8 cellular contexts compared by ENCODE assay signal in the genomic region with DNA sequence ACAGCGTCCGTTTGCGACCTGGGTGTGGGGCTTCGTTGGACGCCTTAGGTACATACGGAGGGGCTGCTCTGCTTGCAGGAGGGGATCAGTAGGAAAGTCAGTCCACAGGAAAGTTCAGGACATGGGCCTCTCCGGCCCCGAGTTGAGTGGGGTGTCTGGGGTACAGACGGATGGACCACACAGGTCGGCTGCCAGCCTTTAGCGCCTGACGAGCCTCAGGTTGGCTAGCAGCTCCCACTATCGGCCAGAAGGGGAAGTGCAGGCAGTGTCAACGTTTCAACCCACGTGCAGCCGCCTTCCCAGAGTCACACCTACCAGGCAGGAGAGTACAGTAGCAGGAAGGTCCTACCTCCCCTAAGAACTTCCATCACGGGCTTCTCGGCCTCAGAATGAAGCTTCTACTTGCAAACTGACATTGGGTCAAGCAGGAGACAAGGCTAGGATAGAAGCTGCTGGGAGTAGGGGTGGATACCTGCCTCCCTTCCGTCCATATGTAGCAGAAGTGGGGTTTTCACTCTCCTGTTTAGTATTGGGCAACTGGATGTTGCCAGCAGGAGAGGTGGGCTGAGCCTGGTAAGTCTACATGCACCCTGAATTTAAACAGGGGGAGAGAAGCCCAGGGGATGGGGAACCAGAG. TPM values are rescaled to one million over a fixed set of nuclear protein-coding genes. Genes with fewer than 3 reads are reported as not detected.
DNase-seq lines count a peak whose midpoint lies in the region; ATAC-seq and TF ChIP-seq lines count a peak whose summit lies in the region.

No MANE protein-coding gene starts in this region.

- H3K4me2 ChIP-seq in neural cell (ENCODE audit: low read length), result no peak overlapping the region

- no peak overlapping the region for H2AFZ ChIP-seq in neural cell (ENCODE audit: low read depth, low read length)

- no peak for TF ChIP-seq EP300 in neural cell (conservative IDR thresholded peaks at IDR 0.05; ENCODE audit: poor library complexity, severe bottlenecking)

- H3K4me3 ChIP-seq in AG04449 (ENCODE audit: low read depth, low read length) (no peak overlapping the region), neural cell (ENCODE audit: low read length) (no peak overlapping the region)

- no peak for DNase-seq in AG04449 (ENCODE audit: low read depth, low spot score)
- peak; percentile 36 for DNase-seq in NOMO-1 treated with dmso at 0.1 percent for 144 hours (lab: John Stamatoyannopoulos, UW; ENCODE audit: unreplicated experiment)
- DNase-seq in activated T-cell treated with anti-CD3 and anti-CD28 coated beads for 4 hours, result peak; percentile 59
- DNase-seq in fibroblast of peridontal ligament (ENCODE audit: extremely low read depth), result peak; percentile 22
- peak; percentile 72 for DNase-seq in superior temporal gyrus (ENCODE audit: extremely low spot score)

- no peaks in the 10 kb centered on the region for H3K36me3 ChIP-seq in neural cell (ENCODE audit: insufficient read depth, low read length)

- no peaks in the 10 kb centered on the region for H4K20me1 ChIP-seq in neural cell (ENCODE audit: insufficient read depth)

- TF ChIP-seq RAD21 in neural cell (conservative IDR thresholded peaks at IDR 0.05), result peak; percentile 67

- CTCF ChIA-PET in AG04449 (lab: Yijun Ruan, JAX), result interaction anchor here (0.7 to 14.0 kb wide), 21 partner anchors 9 to 379 kb away, joined by 3 to 334 read pairs (median 5); a partner anchor contains a TSS

- H3K79me2 ChIP-seq in neural cell (replicated peaks; ENCODE audit: insufficient read depth, low read length), result no peaks in the 10 kb centered on the region

- H3F3A ChIP-seq in neural cell (ENCODE audit: insufficient read depth, low read length, poor library complexity, severe bottlenecking), result no peaks in the 10 kb centered on the region

- POLR2A ChIA-PET in AG04449 (lab: Yijun Ruan, JAX), result no interaction called here

- H3K27me3 ChIP-seq in neural cell (ENCODE audit: insufficient read depth, low read depth, low read length), result peaks cover 28% of the 10 kb centered on the region

- H3K9ac ChIP-seq in neural cell (ENCODE audit: low read length), result no peak overlapping the region

- ATAC-seq in GM18861 (IDR thresholded peaks at IDR 0.05; ENCODE audit: unreplicated experiment) (peak; percentile 67), HG03354 (IDR thresholded peaks at IDR 0.05; ENCODE audit: poor library complexity, severe bottlenecking, unreplicated experiment) (peak; percentile 72)

- no peak overlapping the region for H3K27ac ChIP-seq in neural cell (ENCODE audit: low read length)

- no peaks in the 10 kb centered on the region for H3K9me3 ChIP-seq in neural cell (ENCODE audit: low read length)

- TF ChIP-seq CTCF in AG04449 (IDR thresholded peaks at IDR 0.05; ENCODE audit: insufficient read depth, low read length, missing control alignments), result peak; percentile 96
- peak; percentile 85 for TF ChIP-seq CTCF in neural cell (IDR thresholded peaks at IDR 0.05; ENCODE audit: poor library complexity, severe bottlenecking)

- H3K9me2 ChIP-seq in neural cell (ENCODE audit: insufficient read depth, low read length), result no peaks in the 10 kb centered on the region

TF ChIP-seq in neural cell, 6 proteins besides CTCF, POLR2A, EP300 and RAD21:
- TF ChIP-seq TAF1 (IDR thresholded peaks at IDR 0.05; ENCODE audit: low read depth) (no peak), POLR2AphosphoS5 (IDR thresholded peaks at IDR 0.05) (no peak), SMC3 (conservative IDR thresholded peaks at IDR 0.05; ENCODE audit: poor library complexity) (peak; percentile 44)
- TF ChIP-seq, protein P1, sequence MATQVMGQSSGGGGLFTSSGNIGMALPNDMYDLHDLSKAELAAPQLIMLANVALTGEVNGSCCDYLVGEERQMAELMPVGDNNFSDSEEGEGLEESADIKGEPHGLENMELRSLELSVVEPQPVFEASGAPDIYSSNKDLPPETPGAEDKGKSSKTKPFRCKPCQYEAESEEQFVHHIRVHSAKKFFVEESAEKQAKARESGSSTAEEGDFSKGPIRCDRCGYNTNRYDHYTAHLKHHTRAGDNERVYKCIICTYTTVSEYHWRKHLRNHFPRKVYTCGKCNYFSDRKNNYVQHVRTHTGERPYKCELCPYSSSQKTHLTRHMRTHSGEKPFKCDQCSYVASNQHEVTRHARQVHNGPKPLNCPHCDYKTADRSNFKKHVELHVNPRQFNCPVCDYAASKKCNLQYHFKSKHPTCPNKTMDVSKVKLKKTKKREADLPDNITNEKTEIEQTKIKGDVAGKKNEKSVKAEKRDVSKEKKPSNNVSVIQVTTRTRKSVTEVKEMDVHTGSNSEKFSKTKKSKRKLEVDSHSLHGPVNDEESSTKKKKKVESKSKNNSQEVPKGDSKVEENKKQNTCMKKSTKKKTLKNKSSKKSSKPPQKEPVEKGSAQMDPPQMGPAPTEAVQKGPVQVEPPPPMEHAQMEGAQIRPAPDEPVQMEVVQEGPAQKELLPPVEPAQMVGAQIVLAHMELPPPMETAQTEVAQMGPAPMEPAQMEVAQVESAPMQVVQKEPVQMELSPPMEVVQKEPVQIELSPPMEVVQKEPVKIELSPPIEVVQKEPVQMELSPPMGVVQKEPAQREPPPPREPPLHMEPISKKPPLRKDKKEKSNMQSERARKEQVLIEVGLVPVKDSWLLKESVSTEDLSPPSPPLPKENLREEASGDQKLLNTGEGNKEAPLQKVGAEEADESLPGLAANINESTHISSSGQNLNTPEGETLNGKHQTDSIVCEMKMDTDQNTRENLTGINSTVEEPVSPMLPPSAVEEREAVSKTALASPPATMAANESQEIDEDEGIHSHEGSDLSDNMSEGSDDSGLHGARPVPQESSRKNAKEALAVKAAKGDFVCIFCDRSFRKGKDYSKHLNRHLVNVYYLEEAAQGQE (IDR thresholded peaks at IDR 0.05; ENCODE audit: borderline replicate concordance), result no peak

RNA-seq across cellular contexts. Expression of a gene that starts 1.8 kb away (rescaled TPM):
- polyA plus RNA-seq in neural cell, result 0.24 TPM in 1 of 2 replicates, not detected in the other
- polyA minus RNA-seq in neural cell, result 0.23 and 0.24 TPM in 2 replicates
